Comparison of ENCODE assay signal across 8 cellular contexts in the genomic region with DNA sequence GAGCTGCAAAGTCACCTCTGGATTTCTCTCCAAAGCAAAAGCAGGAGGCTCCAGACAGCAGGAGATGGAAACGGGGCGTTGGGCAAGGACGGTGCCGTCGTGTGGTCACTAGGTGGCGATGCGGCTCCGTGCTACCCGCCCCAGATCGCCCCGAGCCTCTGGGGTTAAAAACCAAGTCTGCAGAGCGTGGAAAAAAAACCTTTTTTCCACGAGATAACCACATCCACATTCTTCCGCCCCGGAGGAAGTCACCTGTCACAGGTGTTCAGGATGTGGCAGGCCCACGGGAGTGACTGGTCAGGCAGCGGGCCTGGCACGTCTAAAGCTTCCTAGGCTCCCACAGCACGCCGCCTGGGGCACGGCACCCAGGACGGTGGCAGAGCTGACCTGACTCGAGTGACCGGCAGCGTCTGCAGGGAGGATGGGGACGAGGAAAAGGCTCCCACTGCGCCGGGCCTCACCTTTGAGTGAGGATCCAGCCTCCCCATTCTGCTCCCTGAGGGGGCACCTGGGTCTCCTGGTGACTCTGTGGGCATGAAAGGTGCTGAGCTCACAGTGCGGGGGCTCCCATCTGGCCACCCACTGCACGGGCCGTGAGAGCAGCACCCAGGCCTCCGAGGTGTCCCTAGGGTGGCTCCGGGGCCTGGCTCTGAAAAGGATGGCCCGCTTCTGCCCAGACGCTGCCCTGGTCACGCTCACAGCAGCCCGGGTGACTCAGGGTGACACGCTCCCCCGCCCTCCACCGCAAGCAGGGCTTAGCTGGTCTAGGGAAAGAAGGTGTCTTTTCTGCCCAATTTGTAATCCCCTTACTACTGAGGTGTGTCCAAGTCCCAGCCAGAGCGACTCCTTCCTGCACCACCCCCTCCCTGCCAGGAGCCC. TPM values are rescaled to one million over a fixed set of nuclear protein-coding genes. Genes with fewer than 3 reads are reported as not detected.
DNase-seq lines count a peak whose midpoint lies in the region; ATAC-seq and TF ChIP-seq lines count a peak whose summit lies in the region.

No MANE protein-coding gene starts in this region.

- no peaks in the 10 kb centered on the region for H3K27me3 Mint-ChIP-seq in activated CD4-positive, alpha-beta memory T cell treated with anti-CD3 and anti-CD28 coated beads for 36 hours

- H3K4me3 ChIP-seq in lung = no peak overlapping the region

- peaks cover 9% of the 10 kb centered on the region for H3K4me1 Mint-ChIP-seq in activated CD4-positive, alpha-beta memory T cell treated with anti-CD3 and anti-CD28 coated beads for 36 hours (ENCODE audit: low read depth)

- no peaks in the 10 kb centered on the region for H3K27me3 ChIP-seq in lung (ENCODE audit: control insufficient read depth, insufficient read depth)

- CTCF ChIA-PET in activated CD4-positive, alpha-beta memory T cell treated with anti-CD3 and anti-CD28 coated beads for 36 hours (lab: Charles Lee) = interaction anchor here (0.6 to 7.0 kb wide), 48 partner anchors 8 to 333 kb away, joined by 3 to 73 read pairs (median 5); partner anchors contain the start of genes RNF216 and TNRC18

- DNase-seq in SIG-M5 treated with dmso at 0.1 percent for 504 hours (lab: John Stamatoyannopoulos, UW; ENCODE audit: unreplicated experiment) = peak; percentile 77
- no peak for DNase-seq in SIG-M5 (lab: John Stamatoyannopoulos, UW)
- peak; percentile 87 for DNase-seq in NCI-H69 (lab: John Stamatoyannopoulos, UW)
- peak; percentile 87 for DNase-seq in activated CD4-positive, alpha-beta memory T cell treated with anti-CD3 and anti-CD28 coated beads for 36 hours
- peak; percentile 68 to 80 for DNase-seq in dermis microvascular lymphatic vessel endothelial cell (ENCODE audit: low read depth in 2 of 2)
- DNase-seq in lung (ENCODE audit: low spot score) = peak; percentile 81
- peak; percentile 70 for DNase-seq in stimulated activated CD8-positive, alpha-beta memory T cell treated with anti-CD3 and anti-CD28 coated beads, Interleukin-12 subunit alpha, Interleukin-12 subunit beta, amount 100 ng/mL, for 1 hour (ENCODE audit: low read depth)

- intact Hi-C loops in activated CD4-positive, alpha-beta memory T cell treated with anti-CD3 and anti-CD28 coated beads for 36 hours (cut with micrococcal nuclease) = loop anchor here (1.0 kb wide), 3 partner anchors 64 to 209 kb away; no protein-coding TSS in a partner anchor

- peaks cover 0 to 13% of the 10 kb centered on the region in 2 donors for H3K36me3 ChIP-seq in lung (ENCODE audit: control insufficient read depth in 2 of 2, insufficient read depth in 2 of 2, low read length in 2 of 2)

- POLR2A ChIA-PET in activated CD4-positive, alpha-beta memory T cell treated with anti-CD3 and anti-CD28 coated beads for 36 hours (lab: Charles Lee) = interaction anchor here (0.6 to 1.8 kb wide), 5 partner anchors 34 to 286 kb away, joined by 3 to 7 read pairs (median 3); partner anchors contain the start of gene RNF216

- H3K9me3 ChIP-seq in lung (ENCODE audit: control insufficient read depth in 2 of 2, insufficient read depth in 1 of 2, low read length in 1 of 2) = no peaks in the 10 kb centered on the region

- H3K27ac Mint-ChIP-seq in activated CD4-positive, alpha-beta memory T cell treated with anti-CD3 and anti-CD28 coated beads for 36 hours = no peak overlapping the region

- H3K36me3 Mint-ChIP-seq in activated CD4-positive, alpha-beta memory T cell treated with anti-CD3 and anti-CD28 coated beads for 36 hours = peaks cover 4% of the 10 kb centered on the region

- TF ChIP-seq CTCF in lung (IDR thresholded peaks at IDR 0.05; ENCODE audit: control extremely low read depth, extremely low read depth) = peak; percentile 93

- peak overlapping the region; percentile 37 to 79 for H3K27ac ChIP-seq in lung (ENCODE audit: low read depth in 1 of 2, low read length in 1 of 2)

- 30 to 35% methylated on average over 38 to 41 of the region's 41 CpGs for WGBS in lung, 2 donors

- peaks cover 0 to 11% of the 10 kb centered on the region in 2 donors for H3K4me1 ChIP-seq in lung (ENCODE audit: control insufficient read depth in 2 of 2, insufficient read depth in 2 of 2, low read length in 2 of 2)

- H3K4me3 Mint-ChIP-seq in activated CD4-positive, alpha-beta memory T cell treated with anti-CD3 and anti-CD28 coated beads for 36 hours = no peak overlapping the region

- ATAC-seq in HG03280 (IDR thresholded peaks at IDR 0.05; ENCODE audit: unreplicated experiment) = peak; percentile 77
- ATAC-seq in lung (ENCODE audit: insufficient read depth, low FRiP score) = peak; percentile 86

- H3K9me3 Mint-ChIP-seq in activated CD4-positive, alpha-beta memory T cell treated with anti-CD3 and anti-CD28 coated beads for 36 hours = no peaks in the 10 kb centered on the region

RNA-seq across cellular contexts. Expression of gene FBXL18, which starts 18.7 kb away (rescaled TPM):
- 1 to 10 TPM; 8.1 to 8.2 TPM for total RNA-seq in activated CD4-positive, alpha-beta memory T cell treated with anti-CD3 and anti-CD28 coated beads for 36 hours
- 4.1 and 5.3 TPM in 2 replicates for total RNA-seq in dermis microvascular lymphatic vessel endothelial cell
- total RNA-seq in lung = 10 to 100 TPM in 1 of 2 donors, 1 to 10 TPM in 1; 3.3 to 13.4 TPM
- 1 to 10 TPM; 2.3 to 3.5 TPM for polyA plus RNA-seq in lung

RNA-seq across cellular contexts. Expression of gene ACTB, which starts 35.5 kb away (rescaled TPM):
- 1,000 to 10,000 TPM; 9,547 to 9,912 TPM for total RNA-seq in activated CD4-positive, alpha-beta memory T cell treated with anti-CD3 and anti-CD28 coated beads for 36 hours
- total RNA-seq in dermis microvascular lymphatic vessel endothelial cell (2,211 and 2,809 TPM in 2 replicates), lung (1,000 to 10,000 TPM; 2,572 to 6,510 TPM)
- over 10,000 TPM in 1 of 2 donors, 1,000 to 10,000 TPM in 1; 8,913 to 10,569 TPM for polyA plus RNA-seq in lung
